In the genomic region with DNA sequence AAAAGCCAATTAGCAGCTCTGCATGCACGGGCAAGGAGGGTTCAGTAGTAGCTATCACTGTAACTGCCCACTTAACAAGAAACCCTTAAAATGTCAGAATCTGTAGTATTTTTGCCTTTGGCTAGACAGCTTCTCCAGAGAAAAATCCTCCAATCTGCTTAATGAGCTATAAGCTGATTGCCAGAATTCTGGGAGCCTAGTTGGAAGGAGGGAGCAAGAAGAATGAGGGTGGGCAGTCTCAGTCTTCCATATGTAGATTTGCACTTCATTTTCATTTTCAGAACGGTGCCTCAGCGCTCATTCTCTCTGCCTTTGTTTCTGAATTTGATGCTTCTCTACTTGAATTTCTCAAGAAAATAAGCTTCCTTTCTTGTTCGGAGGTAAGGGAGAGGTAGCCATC, we compare ENCODE assay signal across 17 cellular contexts.
"Had no signal": no experiment of that assay in that cellular context is flagged by ENCODE, and none has a peak within 500 bp of the region (broad histone marks: within the 10 kb centered on the region; RNA-seq: fewer than 3 reads in every experiment).

No MANE protein-coding gene starts in this region.

- H3K4me3 ChIP-seq: lung, thoracic aorta, vagina had no signal

- H3K27me3 ChIP-seq: foreskin keratinocyte, vagina had no signal

- H3K36me3 ChIP-seq: thoracic aorta, vagina had no signal

- ATAC-seq: activated naive CD8-positive, alpha-beta T cell treated with anti-CD3 and anti-CD28 coated beads, Interleukin-2, amount 50 U/mL, for 24 hours; foreskin keratinocyte; left lobe of liver; naive thymus-derived CD8-positive, alpha-beta T cell had no signal

- H3K9me3 ChIP-seq: thoracic aorta, vagina had no signal

- FAIRE-seq: TTC549 had no signal

- DNase-seq: activated CD8-positive, alpha-beta memory T cell treated with anti-CD3 and anti-CD28 coated beads, Interleukin-2, amount 50 U/mL, for 4 hours; activated naive CD4-positive, alpha-beta T cell treated with anti-CD3 and anti-CD28 coated beads, Interleukin-2, amount 10 ng/mL, durations not matched to agents 7 days and 5 days; activated naive CD8-positive, alpha-beta T cell treated with anti-CD3 and anti-CD28 coated beads, Interleukin-2, amount 50 U/mL, for 24 hours; activated T-cell treated with anti-CD3 and anti-CD28 coated beads, Interleukin-2, amount 50 U/mL, for 24 hours; caudate nucleus; effector CD8-positive, alpha-beta T cell; immature natural killer cell; naive thymus-derived CD8-positive, alpha-beta T cell; retina; stimulated activated CD4-positive, alpha-beta T cell treated with anti-CD3 and anti-CD28 coated beads, Interleukin-4, amount 100 ng/mL, for 24 hours; stimulated activated naive CD4-positive, alpha-beta T cell treated with Interleukin-2 at 50 U/mL for 16 hours had no signal

- H3K4me1 ChIP-seq: foreskin keratinocyte, vagina had no signal

- H3K27ac ChIP-seq: foreskin keratinocyte, thoracic aorta, vagina had no signal
